ENCODE assay signal across 8 cellular contexts in the genomic region with DNA sequence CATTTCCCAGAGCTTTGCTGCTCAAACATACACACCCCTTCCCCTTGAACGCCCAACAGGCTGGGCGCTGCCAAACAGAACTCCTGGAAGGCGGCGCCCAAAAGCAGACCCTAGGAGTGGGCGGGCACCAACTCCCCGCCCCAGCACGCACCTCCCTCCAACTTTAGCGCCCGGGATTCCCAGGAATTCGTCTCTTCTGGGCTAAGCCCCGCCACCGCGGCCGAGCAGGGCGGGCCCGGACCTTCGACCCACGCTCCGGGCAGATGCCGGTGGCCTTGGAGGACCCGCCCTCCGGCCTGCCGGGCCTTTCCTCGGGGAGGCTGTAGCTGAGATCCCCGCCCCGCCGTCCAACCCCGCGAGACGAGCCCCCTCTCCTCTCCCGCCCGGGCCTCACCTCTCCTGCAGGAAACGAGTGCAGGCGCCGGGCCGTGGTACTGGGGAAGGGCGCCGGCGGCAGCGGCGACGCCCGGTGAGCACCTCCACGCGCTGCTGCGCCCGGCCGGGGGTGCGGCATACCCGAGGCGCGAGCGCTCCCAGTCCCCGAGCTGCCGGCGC. TPM values are rescaled to one million over a fixed set of nuclear protein-coding genes. Genes with fewer than 3 reads are reported as not detected.
A peak's percentile ranks its signal among the peaks of the same experiment; 100 is the strongest.
DNase-seq lines count a peak whose midpoint lies in the region; ATAC-seq, FAIRE-seq and TF ChIP-seq lines count a peak whose summit lies in the region.

No MANE protein-coding gene starts in this region.

- peak overlapping the region; percentile 87 for H3K4me3 Mint-ChIP-seq in activated naive CD4-positive, alpha-beta T cell treated with anti-CD3 and anti-CD28 coated beads, Interleukin-2, amount 10 ng/mL, durations not matched to agents 7 days and 5 days

- no peak for TF ChIP-seq EP300 in neural cell (conservative IDR thresholded peaks at IDR 0.05; ENCODE audit: poor library complexity, severe bottlenecking)

- H3F3A ChIP-seq in neural cell (ENCODE audit: insufficient read depth, low read length, poor library complexity, severe bottlenecking) = peaks cover 5% of the 10 kb centered on the region

- H3K79me2 ChIP-seq in neural cell (replicated peaks; ENCODE audit: insufficient read depth, low read length) = peaks cover 19% of the 10 kb centered on the region

- H3K36me3 ChIP-seq in neural cell (ENCODE audit: insufficient read depth, low read length) = no peaks in the 10 kb centered on the region

- H3K27me3 ChIP-seq in neural cell (ENCODE audit: insufficient read depth, low read depth, low read length) = no peaks in the 10 kb centered on the region

- peak; percentile 36 for DNase-seq in D721Med (ENCODE audit: insufficient read length, low spot score)
- DNase-seq in NCI-H524 treated with DMSO at 0.1 percent for 48 hours (lab: John Stamatoyannopoulos, UW) = peak; percentile 41
- no peak for DNase-seq in activated naive CD4-positive, alpha-beta T cell treated with anti-CD3 and anti-CD28 coated beads, Interleukin-2, amount 10 ng/mL, durations not matched to agents 7 days and 5 days
- DNase-seq in foreskin melanocyte = peak; percentile 60
- no peak for DNase-seq in GM20000 (ENCODE audit: low spot score)

- no peaks in the 10 kb centered on the region for H3K9me2 ChIP-seq in neural cell (ENCODE audit: insufficient read depth, low read length)

- H3K9me3 ChIP-seq in neural cell (ENCODE audit: low read length) = no peaks in the 10 kb centered on the region

- H3K4me1 Mint-ChIP-seq in activated naive CD4-positive, alpha-beta T cell treated with anti-CD3 and anti-CD28 coated beads, Interleukin-2, amount 10 ng/mL, durations not matched to agents 7 days and 5 days = peaks cover 31% of the 10 kb centered on the region

- peak overlapping the region; percentile 88 for H3K27ac Mint-ChIP-seq in activated naive CD4-positive, alpha-beta T cell treated with anti-CD3 and anti-CD28 coated beads, Interleukin-2, amount 10 ng/mL, durations not matched to agents 7 days and 5 days

- TF ChIP-seq RAD21 in neural cell (conservative IDR thresholded peaks at IDR 0.05) = no peak

- peak overlapping the region; percentile 78 for H3K9ac ChIP-seq in neural cell (ENCODE audit: low read length)

- TF ChIP-seq CTCF in D721Med (IDR thresholded peaks at IDR 0.05; ENCODE audit: insufficient read depth, missing control alignments) (no peak), neural cell (IDR thresholded peaks at IDR 0.05; ENCODE audit: poor library complexity, severe bottlenecking) (no peak), GM20000 (IDR thresholded peaks at IDR 0.05; ENCODE audit: extremely low read depth, missing control alignments) (no peak)

- H3K4me2 ChIP-seq in neural cell (ENCODE audit: low read length) = peak overlapping the region; percentile 70

- H3K27me3 Mint-ChIP-seq in activated naive CD4-positive, alpha-beta T cell treated with anti-CD3 and anti-CD28 coated beads, Interleukin-2, amount 10 ng/mL, durations not matched to agents 7 days and 5 days = peaks cover 4% of the 10 kb centered on the region

- ATAC-seq in GM19324 (IDR thresholded peaks at IDR 0.05; ENCODE audit: low FRiP score, unreplicated experiment) (peak; percentile 45), HG03378 (IDR thresholded peaks at IDR 0.05; ENCODE audit: unreplicated experiment) (peak; percentile 23)

- no peaks in the 10 kb centered on the region for H4K20me1 ChIP-seq in neural cell (ENCODE audit: insufficient read depth)

- no peaks in the 10 kb centered on the region for H3K9me3 Mint-ChIP-seq in activated naive CD4-positive, alpha-beta T cell treated with anti-CD3 and anti-CD28 coated beads, Interleukin-2, amount 10 ng/mL, durations not matched to agents 7 days and 5 days

- CTCF ChIA-PET in activated naive CD4-positive, alpha-beta T cell treated with anti-CD3 and anti-CD28 coated beads, Interleukin-2, amount 10 ng/mL, durations not matched to agents 7 days and 5 days (lab: Charles Lee) = no interaction called here

- peak overlapping the region; percentile 72 for H3K27ac ChIP-seq in neural cell (ENCODE audit: low read length)

- H3K4me3 ChIP-seq in neural cell (ENCODE audit: low read length) = peak overlapping the region; percentile 96

- peaks cover 10% of the 10 kb centered on the region for H3K36me3 Mint-ChIP-seq in activated naive CD4-positive, alpha-beta T cell treated with anti-CD3 and anti-CD28 coated beads, Interleukin-2, amount 10 ng/mL, durations not matched to agents 7 days and 5 days

- H2AFZ ChIP-seq in neural cell (ENCODE audit: low read depth, low read length) = peak overlapping the region; percentile 82

- no peak for FAIRE-seq in D721Med (lab: Jason Lieb, UNC)

TF ChIP-seq in neural cell, 6 proteins besides CTCF, POLR2A, EP300 and RAD21:
- TF ChIP-seq MXI1 (conservative IDR thresholded peaks at IDR 0.05; ENCODE audit: poor library complexity, severe bottlenecking) = no peak
- no peak for TF ChIP-seq EZH2 (IDR thresholded peaks at IDR 0.05; ENCODE audit: borderline replicate concordance, insufficient read depth, low read length, poor library complexity, severe bottlenecking)
- TF ChIP-seq, protein P1, sequence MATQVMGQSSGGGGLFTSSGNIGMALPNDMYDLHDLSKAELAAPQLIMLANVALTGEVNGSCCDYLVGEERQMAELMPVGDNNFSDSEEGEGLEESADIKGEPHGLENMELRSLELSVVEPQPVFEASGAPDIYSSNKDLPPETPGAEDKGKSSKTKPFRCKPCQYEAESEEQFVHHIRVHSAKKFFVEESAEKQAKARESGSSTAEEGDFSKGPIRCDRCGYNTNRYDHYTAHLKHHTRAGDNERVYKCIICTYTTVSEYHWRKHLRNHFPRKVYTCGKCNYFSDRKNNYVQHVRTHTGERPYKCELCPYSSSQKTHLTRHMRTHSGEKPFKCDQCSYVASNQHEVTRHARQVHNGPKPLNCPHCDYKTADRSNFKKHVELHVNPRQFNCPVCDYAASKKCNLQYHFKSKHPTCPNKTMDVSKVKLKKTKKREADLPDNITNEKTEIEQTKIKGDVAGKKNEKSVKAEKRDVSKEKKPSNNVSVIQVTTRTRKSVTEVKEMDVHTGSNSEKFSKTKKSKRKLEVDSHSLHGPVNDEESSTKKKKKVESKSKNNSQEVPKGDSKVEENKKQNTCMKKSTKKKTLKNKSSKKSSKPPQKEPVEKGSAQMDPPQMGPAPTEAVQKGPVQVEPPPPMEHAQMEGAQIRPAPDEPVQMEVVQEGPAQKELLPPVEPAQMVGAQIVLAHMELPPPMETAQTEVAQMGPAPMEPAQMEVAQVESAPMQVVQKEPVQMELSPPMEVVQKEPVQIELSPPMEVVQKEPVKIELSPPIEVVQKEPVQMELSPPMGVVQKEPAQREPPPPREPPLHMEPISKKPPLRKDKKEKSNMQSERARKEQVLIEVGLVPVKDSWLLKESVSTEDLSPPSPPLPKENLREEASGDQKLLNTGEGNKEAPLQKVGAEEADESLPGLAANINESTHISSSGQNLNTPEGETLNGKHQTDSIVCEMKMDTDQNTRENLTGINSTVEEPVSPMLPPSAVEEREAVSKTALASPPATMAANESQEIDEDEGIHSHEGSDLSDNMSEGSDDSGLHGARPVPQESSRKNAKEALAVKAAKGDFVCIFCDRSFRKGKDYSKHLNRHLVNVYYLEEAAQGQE (IDR thresholded peaks at IDR 0.05; ENCODE audit: borderline replicate concordance) = no peak
- TF ChIP-seq TAF1 (IDR thresholded peaks at IDR 0.05; ENCODE audit: low read depth) = no peak
- TF ChIP-seq POLR2AphosphoS5 (IDR thresholded peaks at IDR 0.05) = no peak
- no peak for TF ChIP-seq SMC3 (conservative IDR thresholded peaks at IDR 0.05; ENCODE audit: poor library complexity)

RNA-seq across cellular contexts. Expression of a gene that starts 0.7 kb away (rescaled TPM):
- 7.4 and 10.0 TPM in 2 replicates for polyA plus RNA-seq in neural cell
- polyA minus RNA-seq in neural cell = 11.2 and 14.5 TPM in 2 replicates

Comparison
In these comparisons a context has a peak if more than half of its experiments do, and no peak if none do; other contexts are left out.
1. DNase-seq: peak in D721Med (single experiment), NCI-H524 treated with DMSO at 0.1 percent for 48 hours (single experiment) and foreskin melanocyte (single experiment); none in activated naive CD4-positive, alpha-beta T cell treated with anti-CD3 and anti-CD28 coated beads, Interleukin-2, amount 10 ng/mL, durations not matched to agents 7 days and 5 days (single experiment) and GM20000 (single experiment).